In genomic region chr11:68010058-68011041, GRCh38 we compare ENCODE assay signal across 8 cellular contexts. TPM values are rescaled to one million over a fixed set of nuclear protein-coding genes. Genes with fewer than 3 reads are reported as not detected.
DNase-seq lines count a peak whose midpoint lies in the region; ATAC-seq, FAIRE-seq and TF ChIP-seq lines count a peak whose summit lies in the region.

ALDH3B1 (plus strand) TSS chr11:68010327; CDS start chr11:68015298, 4,971 bp downstream.

- H3K4me3 ChIP-seq in heart left ventricle (peak within 1 kb of the TSS in 10 of 12 donors; percentile 7 to 60 (median 38)), pancreas (peak within 1 kb of the TSS in 3 of 4 donors; percentile 1 to 35 (median 22))

- no peak for FAIRE-seq in pancreas (lab: Jason Lieb, UNC)

- H3K27me3 ChIP-seq in heart left ventricle (no peaks in the 10 kb centered on the region), pancreas (no peaks in the 10 kb centered on the region)

- TF ChIP-seq POLR2A in heart left ventricle (IDR thresholded peaks at IDR 0.05) = peak in 1 of 2 donors; percentile 39

- ATAC-seq in heart left ventricle = peak; percentile 77 to 87 (median 84)
- ATAC-seq in pancreas = peak; percentile 71 to 81 (median 80)
- no peak for ATAC-seq in HG02840 (IDR thresholded peaks at IDR 0.05; ENCODE audit: low FRiP score, unreplicated experiment)

- H3K4me1 ChIP-seq in heart left ventricle (peaks cover 0 to 69% (median 20%) of the 10 kb centered on the region in 12 donors), pancreas (peaks cover 26 to 35% (median 27%) of the 10 kb centered on the region in 3 donors)

- no peaks in the 10 kb centered on the region for H3K9me3 ChIP-seq in heart left ventricle
- H3K9me3 ChIP-seq in pancreas = no peaks in the 10 kb centered on the region

- H3K36me3 ChIP-seq in heart left ventricle (no peaks in the 10 kb centered on the region), pancreas (no peaks in the 10 kb centered on the region)

- DNase-seq in Ammon's horn (ENCODE audit: low spot score) (peak; percentile 88), LoVo (ENCODE audit: low spot score) (peak; percentile 88), heart left ventricle (peak; percentile 84 to 94 (median 90)), pancreas (peak; percentile 84 to 93 (median 89)), NCI-H2227 (lab: John Stamatoyannopoulos, UW; ENCODE audit: unreplicated experiment) (no peak)
- DNase-seq in stimulated activated CD8-positive, alpha-beta memory T cell treated with anti-CD3 and anti-CD28 coated beads, Interleukin-4, amount 100 ng/mL, for 48 hours = no peak

- intact Hi-C loops in heart left ventricle (cut with DNase I) = loop anchor here in 1 of 10 donors (10.0 kb wide), 1 partner anchor 194 kb away; no protein-coding TSS in a partner anchor
- intact Hi-C loops in pancreas (cut with DNase I) = no loop called here

- TF ChIP-seq CTCF in heart left ventricle (IDR thresholded peaks at IDR 0.05) (no peak), pancreas (IDR thresholded peaks at IDR 0.05) (no peak)

- WGBS in adipose tissue, 3 donors = 10 to 14% (median 12%) methylated on average over 31 to 33 of the region's 33 CpGs
- WGBS in heart left ventricle, 4 donors = 11 to 23% (median 17%) methylated on average over 24 to 33 of the region's 33 CpGs
- 7 to 14% methylated on average over 25 to 33 of the region's 33 CpGs for WGBS in pancreas, 2 donors

- H3K27ac ChIP-seq in adipose tissue (ENCODE audit: low read depth, low read length) (peak within 1 kb of the TSS; percentile 78), heart left ventricle (peak within 1 kb of the TSS; percentile 55 to 96 (median 78)), pancreas (peak within 1 kb of the TSS; percentile 80 to 89 (median 84))

RNA-seq across cellular contexts. Expression of gene ALDH3B1, which starts in this region (rescaled TPM):
- polyA plus RNA-seq in adipose tissue (1 to 10 TPM; 3.1 to 8.7 (median 6.9) TPM), heart left ventricle (1 to 10 TPM; 2.7 to 3.3 TPM), pancreas (1 to 10 TPM; 6.4 to 9.5 TPM)
- total RNA-seq in heart left ventricle (10 to 100 TPM in 2 of 9 donors, 1 to 10 TPM in 7; 2.3 to 25.4 (median 6.1) TPM), pancreas (10 to 100 TPM in 2 of 6 donors, 1 to 10 TPM in 4; 3.2 to 13.7 (median 8.0) TPM)

Comparison
In these comparisons a context has a peak if more than half of its experiments do, and no peak if none do; other contexts are left out.
1. DNase-seq: peak in Ammon's horn (single experiment), LoVo (single experiment), heart left ventricle (5 of 5) and pancreas (6 of 6); none in NCI-H2227 (single experiment) and stimulated activated CD8-positive, alpha-beta memory T cell treated with anti-CD3 and anti-CD28 coated beads, Interleukin-4, amount 100 ng/mL, for 48 hours (single experiment).
2. Peak in every context shown above with its lines, with median percentiles within 50 percentile points of each other: H3K27ac ChIP-seq.